Comparison of ENCODE assay signal across 10 cellular contexts in genomic region chr7:945556-946255, GRCh38. TPM values are rescaled to one million over a fixed set of nuclear protein-coding genes. Genes with fewer than 3 reads are reported as not detected.
DNase-seq lines count a peak whose midpoint lies in the region; ATAC-seq and TF ChIP-seq lines count a peak whose summit lies in the region.
"Had no signal": no experiment of that assay in that cellular context is flagged by ENCODE, and none has a peak within 500 bp of the region (broad histone marks: within the 10 kb centered on the region; RNA-seq: fewer than 3 reads in every experiment).

No MANE protein-coding gene starts in this region.

- POLR2A ChIA-PET in HEK293T (lab: Yijun Ruan, JAX) = no interaction called here

- H3K27me3 ChIP-seq in HUES6 (ENCODE audit: control insufficient read depth, insufficient read depth, low read length) (peaks cover 18% of the 10 kb centered on the region; the same call in 1 of the 2 replicates), thyroid gland (no peaks in the 10 kb centered on the region)

- WGBS in thyroid gland, 2 donors = 52 to 59% methylated on average over 15 to 20 of the region's 30 CpGs

- TF ChIP-seq POLR2A in thyroid gland (IDR thresholded peaks at IDR 0.05) = peak in 1 of 2 donors; percentile 74

- TF ChIP-seq CTCF in thyroid gland (IDR thresholded peaks at IDR 0.05) (peak in 1 of 6 experiments; percentile 3), omental fat pad (IDR thresholded peaks at IDR 0.05) (no peak)

- ATAC-seq in left lobe of liver (peak; percentile 53), omental fat pad (ENCODE audit: low FRiP score) (no peak)

- H3K36me3 ChIP-seq in HUES6 (ENCODE audit: control insufficient read depth, insufficient read depth, low read length) (no peaks in the 10 kb centered on the region), thyroid gland (no peaks in the 10 kb centered on the region)

- CTCF ChIA-PET in HEK293T (lab: Yijun Ruan, JAX) = no interaction called here

- peaks cover 22% of the 10 kb centered on the region for H3K4me1 ChIP-seq in HUES6 (ENCODE audit: control insufficient read depth, insufficient read depth, low read length)
- H3K4me1 ChIP-seq in thyroid gland = peaks cover 27% of the 10 kb centered on the region in 2 donors

- H3K9ac ChIP-seq in HUES6 (ENCODE audit: low read length) = peak overlapping the region; percentile 36

- H3K9me3 ChIP-seq in HUES6 (ENCODE audit: control insufficient read depth, insufficient read depth, low read depth, low read length) (no peaks in the 10 kb centered on the region), thyroid gland (no peaks in the 10 kb centered on the region)

- DNase-seq in caudate nucleus (lab: John Stamatoyannopoulos, UW) (no peak), left lobe of liver (ENCODE audit: low spot score) (no peak), thyroid gland (peak; percentile 98 to 99), NCI-H2029 (lab: John Stamatoyannopoulos, UW) (no peak), omental fat pad (ENCODE audit: low spot score) (no peak), HEK293T (ENCODE audit: extremely low spot score) (no peak)
- DNase-seq: activated CD4-positive, alpha-beta T cell treated with anti-CD3 and anti-CD28 coated beads for 1 hour; activated naive CD4-positive, alpha-beta T cell; effector CD4-positive, alpha-beta T cell had no signal

- intact Hi-C loops in thyroid gland (cut with DNase I) = no loop called here

- H3K27ac ChIP-seq in HUES6 (ENCODE audit: low read depth, low read length) (peak overlapping the region; percentile 82), caudate nucleus (ENCODE audit: low read depth, low read length) (peak overlapping the region; percentile 30), thyroid gland (peak overlapping the region; percentile 95 to 99 (median 98))

- H3K4me3 ChIP-seq in HUES6 (ENCODE audit: low read depth, low read length) = no peak overlapping the region
- H3K4me3 ChIP-seq in thyroid gland (replicated peaks in 1 of 3) = peak overlapping the region in 1 of 3 donors; percentile 21

TF ChIP-seq in HEK293T, 16 proteins besides CTCF, POLR2A, EP300 and RAD21:
- no peak for TF ChIP-seq CTBP1 (IDR thresholded peaks at IDR 0.05; ENCODE audit: borderline replicate concordance)
- TF ChIP-seq FOXA1 (IDR thresholded peaks at IDR 0.05) = no peak
- TF ChIP-seq NFRKB (IDR thresholded peaks at IDR 0.05) = no peak
- TF ChIP-seq SP1 (IDR thresholded peaks at IDR 0.05) = no peak
- no peak for TF ChIP-seq L3MBTL2 (conservative IDR thresholded peaks at IDR 0.05)
- TF ChIP-seq ZNF384 (IDR thresholded peaks at IDR 0.05) = no peak
- no peak for TF ChIP-seq BHLHE40 (IDR thresholded peaks at IDR 0.05; ENCODE audit: borderline replicate concordance)
- TF ChIP-seq TARDBP (IDR thresholded peaks at IDR 0.05) = no peak
- no peak for TF ChIP-seq ARNT (IDR thresholded peaks at IDR 0.05)
- no peak for TF ChIP-seq HDGF (IDR thresholded peaks at IDR 0.05; ENCODE audit: borderline replicate concordance)
- TF ChIP-seq SUZ12 (IDR thresholded peaks at IDR 0.05) = no peak
- TF ChIP-seq FOXM1 (IDR thresholded peaks at IDR 0.05; ENCODE audit: borderline replicate concordance) = no peak
- TF ChIP-seq LEF1 (IDR thresholded peaks at IDR 0.05; ENCODE audit: borderline replicate concordance) = no peak

RNA-seq across cellular contexts. Expression of gene ADAP1, which starts 8.8 kb away (rescaled TPM):
- total RNA-seq in left lobe of liver (2.8 TPM), thyroid gland (10 to 100 TPM; 11.7 to 29.9 (median 23.4) TPM), omental fat pad (10 to 100 TPM in 3 of 4 donors, 1 to 10 TPM in 1; 6.7 to 21.7 (median 14.4) TPM)

RNA-seq across cellular contexts. Expression of gene COX19, which starts 29.6 kb away (rescaled TPM):
- total RNA-seq in left lobe of liver = 5.2 TPM
- 10 to 100 TPM in 3 of 4 donors, 1 to 10 TPM in 1; 8.2 to 28.2 (median 17.8) TPM for total RNA-seq in thyroid gland
- total RNA-seq in omental fat pad = 10 to 100 TPM in 2 of 4 donors, 1 to 10 TPM in 2; 8.1 to 16.9 (median 10.0) TPM

RNA-seq across cellular contexts. Expression of gene CYP2W1, which starts 37.3 kb away (rescaled TPM):
- total RNA-seq in left lobe of liver = 0.08 TPM
- not detected for total RNA-seq in thyroid gland
- total RNA-seq in omental fat pad = not detected

Comparison
In these comparisons a context has a peak if more than half of its experiments do, and no peak if none do; other contexts are left out.
1. H3K27ac ChIP-seq: peak in every context shown above with its lines; median percentile 98 in thyroid gland; 82 in HUES6; 30 in caudate nucleus.
2. DNase-seq: peak in thyroid gland (2 of 2); none in caudate nucleus (0 of 61), left lobe of liver (single experiment), NCI-H2029 (single experiment), omental fat pad (single experiment) and HEK293T (single experiment).